Comparison of ENCODE assay signal across 25 cellular contexts in genomic region chr7:29138588-29138987, GRCh38. TPM values are rescaled to one million over a fixed set of nuclear protein-coding genes. Genes with fewer than 3 reads are reported as not detected.
"Had no signal": no experiment of that assay in that cellular context is flagged by ENCODE, and none has a peak within 500 bp of the region (broad histone marks: within the 10 kb centered on the region; RNA-seq: fewer than 3 reads in every experiment).

No MANE protein-coding gene starts in this region.

- DNase-seq: activated CD4-positive, alpha-beta T cell treated with anti-CD3 and anti-CD28 coated beads for 4 hours; activated CD8-positive, alpha-beta memory T cell treated with anti-CD3 and anti-CD28 coated beads, Interleukin-2, amount 50 U/mL, for 4 hours; activated CD8-positive, alpha-beta T cell treated with anti-CD3 and anti-CD28 coated beads for 36 hours; activated gamma-delta T cell treated with Interleukin-2 at 50 U/mL for 16 hours; activated naive CD4-positive, alpha-beta T cell treated with anti-CD3 and anti-CD28 coated beads, Interleukin-2, amount 10 ng/mL, durations not matched to agents 7 days and 5 days; activated naive CD8-positive, alpha-beta T cell treated with anti-CD3 and anti-CD28 coated beads for 36 hours; activated T-cell treated with anti-CD3 and anti-CD28 coated beads, Interleukin-2, amount 50 U/mL, for 72 hours; Karpas-422; NCI-H146; NCI-H187 treated with DMSO at 0.1 percent for 48 hours; NCI-H2081 treated with DMSO at 0.1 percent for 48 hours; NCI-H345; NCI-H510A; NCI-H526 treated with DMSO at 0.1 percent for 48 hours; NCI-H82; Peyer's patch; SHP77 had no signal

- H3K36me3 Mint-ChIP-seq: activated naive CD4-positive, alpha-beta T cell treated with anti-CD3 and anti-CD28 coated beads, Interleukin-2, amount 10 ng/mL, durations not matched to agents 7 days and 5 days; activated naive CD8-positive, alpha-beta T cell treated with anti-CD3 and anti-CD28 coated beads for 36 hours had no signal

- H3K4me3 Mint-ChIP-seq: activated CD8-positive, alpha-beta T cell treated with anti-CD3 and anti-CD28 coated beads for 36 hours; activated naive CD4-positive, alpha-beta T cell treated with anti-CD3 and anti-CD28 coated beads, Interleukin-2, amount 10 ng/mL, durations not matched to agents 7 days and 5 days; activated naive CD8-positive, alpha-beta T cell treated with anti-CD3 and anti-CD28 coated beads for 36 hours; activated T-cell treated with anti-CD3 and anti-CD28 coated beads, Interleukin-2, amount 50 U/mL, for 72 hours; T-helper 1 cell treated with Interleukin-12 subunit alpha and Interleukin-12 subunit beta and Interleukin-4 antibody, amounts not matched to agents 30 μg/mL and 1 μg/mL, for 36 hours had no signal

- H3K27me3 ChIP-seq: breast epithelium, Peyer's patch had no signal

- H3K9me3 ChIP-seq: breast epithelium, Peyer's patch had no signal

- H3K4me1 ChIP-seq: breast epithelium had no signal

- H3K9me3 Mint-ChIP-seq: activated CD8-positive, alpha-beta T cell treated with anti-CD3 and anti-CD28 coated beads for 36 hours; activated naive CD4-positive, alpha-beta T cell treated with anti-CD3 and anti-CD28 coated beads, Interleukin-2, amount 10 ng/mL, durations not matched to agents 7 days and 5 days; activated naive CD8-positive, alpha-beta T cell treated with anti-CD3 and anti-CD28 coated beads for 36 hours; activated T-helper 2 cell treated with anti-CD3 and anti-CD28 coated beads, Interferon-gamma antibody, Interleukin-2, Interleukin-4, amounts not matched to agents 10 μg/mL and 5 μg/mL and 100 μg/mL, durations not matched to agents 14 hours and 24 hours and 36 hours; T-helper 1 cell treated with Interleukin-12 subunit alpha and Interleukin-12 subunit beta and Interleukin-4 antibody, amounts not matched to agents 30 μg/mL and 1 μg/mL, for 36 hours had no signal

- H3K4me3 ChIP-seq: breast epithelium, K562, Peyer's patch, SJSA1 had no signal

- H3K4me1 Mint-ChIP-seq: activated naive CD4-positive, alpha-beta T cell treated with anti-CD3 and anti-CD28 coated beads, Interleukin-2, amount 10 ng/mL, durations not matched to agents 7 days and 5 days; activated naive CD8-positive, alpha-beta T cell treated with anti-CD3 and anti-CD28 coated beads for 36 hours had no signal

- H3K27ac ChIP-seq: breast epithelium, Peyer's patch, RWPE1 had no signal

- H3K36me3 ChIP-seq: breast epithelium, Peyer's patch, SJSA1 had no signal

- ATAC-seq: activated CD4-positive, CD25-positive, alpha-beta regulatory T cell treated with anti-CD3 and anti-CD28 coated beads, Interleukin-2, amount 50 U/mL, for 24 hours; activated CD8-positive, alpha-beta T cell treated with anti-CD3 and anti-CD28 coated beads for 36 hours; activated T-cell treated with anti-CD3 and anti-CD28 coated beads, Interleukin-2, amount 50 U/mL, for 72 hours; K562 had no signal

- H3K27ac Mint-ChIP-seq: activated CD8-positive, alpha-beta T cell treated with anti-CD3 and anti-CD28 coated beads for 36 hours; activated naive CD4-positive, alpha-beta T cell treated with anti-CD3 and anti-CD28 coated beads, Interleukin-2, amount 10 ng/mL, durations not matched to agents 7 days and 5 days; activated naive CD8-positive, alpha-beta T cell treated with anti-CD3 and anti-CD28 coated beads for 36 hours; activated T-cell treated with anti-CD3 and anti-CD28 coated beads, Interleukin-2, amount 50 U/mL, for 72 hours; activated T-helper 2 cell treated with anti-CD3 and anti-CD28 coated beads, Interferon-gamma antibody, Interleukin-2, Interleukin-4, amounts not matched to agents 10 μg/mL and 5 μg/mL and 100 μg/mL, durations not matched to agents 14 hours and 24 hours and 36 hours; T-helper 1 cell treated with Interleukin-12 subunit alpha and Interleukin-12 subunit beta and Interleukin-4 antibody, amounts not matched to agents 30 μg/mL and 1 μg/mL, for 36 hours had no signal

RNA-seq across cellular contexts. Expression of gene CPVL, which starts 7.7 kb away (rescaled TPM):
- total RNA-seq: activated CD8-positive, alpha-beta T cell treated with anti-CD3 and anti-CD28 coated beads for 36 hours; activated naive CD8-positive, alpha-beta T cell treated with anti-CD3 and anti-CD28 coated beads for 36 hours; activated T-helper 2 cell treated with anti-CD3 and anti-CD28 coated beads, Interferon-gamma antibody, Interleukin-2, Interleukin-4, amounts not matched to agents 10 μg/mL and 5 μg/mL and 100 μg/mL, durations not matched to agents 14 hours and 24 hours and 36 hours; OCI-LY7 had no signal

RNA-seq across cellular contexts. Expression of gene CHN2, which starts 56.0 kb away (rescaled TPM):
- total RNA-seq: OCI-LY7 had no signal
